Comparison of ENCODE assay signal across 8 cellular contexts in the genomic region with DNA sequence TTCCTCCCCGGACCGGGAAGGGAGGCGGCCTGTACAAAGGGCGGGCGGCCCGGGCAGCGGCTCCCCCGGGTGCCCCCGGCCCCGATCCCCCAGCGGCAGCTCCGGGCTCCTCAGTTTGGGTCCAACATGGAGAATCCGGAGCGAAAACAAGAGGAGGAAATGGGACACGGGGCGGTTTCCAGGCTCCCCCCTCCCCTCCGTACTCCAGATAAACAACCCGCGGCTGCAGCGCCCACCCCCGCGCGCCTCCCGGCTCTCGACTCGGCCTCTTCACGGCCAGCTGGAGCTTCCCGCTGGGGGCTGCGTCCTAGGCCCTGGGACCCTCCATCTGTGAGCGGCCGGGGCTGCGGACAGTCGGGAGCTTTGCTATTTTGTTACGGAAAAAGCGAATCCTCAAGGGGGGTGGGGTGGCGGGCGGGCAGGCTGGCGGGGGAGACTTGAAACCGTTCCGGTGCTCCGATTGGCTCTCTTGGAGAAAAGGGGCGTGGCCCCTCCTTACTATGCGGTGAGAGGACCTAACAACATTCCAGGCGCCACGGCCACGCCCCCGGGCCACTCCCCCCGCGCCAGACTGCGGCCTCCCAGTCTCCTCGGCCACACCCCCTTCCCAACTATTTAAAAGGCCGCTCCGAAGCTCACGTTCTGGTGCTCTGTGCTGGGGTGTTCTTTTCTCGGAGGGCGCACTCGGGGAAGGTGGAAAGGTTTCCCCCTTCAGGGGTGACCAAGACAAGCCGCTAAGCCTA. TPM values are rescaled to one million over a fixed set of nuclear protein-coding genes. Genes with fewer than 3 reads are reported as not detected.
DNase-seq lines count a peak whose midpoint lies in the region; ATAC-seq and TF ChIP-seq lines count a peak whose summit lies in the region.

Gene CTDSP2, minus strand, starts transcription at position 153 of the 743 bp plus-strand sequence. CDS start 294 bp downstream, outside the sequence.

- peak within 1 kb of the TSS; percentile 91 for H3K4me3 ChIP-seq in MG63
- peak within 1 kb of the TSS; percentile 91 for H3K4me3 ChIP-seq in fibroblast of mammary gland (ENCODE audit: control insufficient read depth, low read depth, low read length)

- DNase-seq in DMS153 (lab: John Stamatoyannopoulos, UW) (peak; percentile 96), GOT3 (lab: John Stamatoyannopoulos, UW) (peak; percentile 100), MG63 (peak; percentile 99), SHP77 (lab: John Stamatoyannopoulos, UW) (peak; percentile 91 to 94), fibroblast of mammary gland (ENCODE audit: low read depth) (peak; percentile 98)
- DNase-seq in activated T-helper 9 cell treated with anti-CD3 and anti-CD28 coated beads, Interleukin-2, amount 50 U/mL, for 16 hours (ENCODE audit: low read depth) = peak; percentile 84
- peak; percentile 71 to 95 (median 81) for DNase-seq in naive thymus-derived CD8-positive, alpha-beta T cell
- peak; percentile 85 for DNase-seq in stimulated activated naive B cell treated with anti-CD40 and anti-IgM and Interleukin-4, amounts not matched to agents 10 μg/mL and 1 μg/mL and 100 μg/mL, for 72 hours

- H3K27me3 ChIP-seq in MG63 = no peaks in the 10 kb centered on the region

- H3K27ac Mint-ChIP-seq in naive thymus-derived CD8-positive, alpha-beta T cell = peak within 1 kb of the TSS; percentile 89 to 99 (median 90)
- H3K27ac Mint-ChIP-seq in stimulated activated naive B cell treated with anti-CD40 and anti-IgM and Interleukin-4, amounts not matched to agents 10 μg/mL and 1 μg/mL and 100 μg/mL, for 72 hours = peak within 1 kb of the TSS; percentile 83

- no peaks in the 10 kb centered on the region for H3K9me3 ChIP-seq in MG63

- no peaks in the 10 kb centered on the region for H3K9me3 Mint-ChIP-seq in naive thymus-derived CD8-positive, alpha-beta T cell
- H3K9me3 Mint-ChIP-seq in stimulated activated naive B cell treated with anti-CD40 and anti-IgM and Interleukin-4, amounts not matched to agents 10 μg/mL and 1 μg/mL and 100 μg/mL, for 72 hours = no peaks in the 10 kb centered on the region

- H3K36me3 ChIP-seq in MG63 = peaks cover 27% of the 10 kb centered on the region

- H3K27me3 Mint-ChIP-seq in naive thymus-derived CD8-positive, alpha-beta T cell = peaks cover 0 to 5% (median 0%) of the 10 kb centered on the region in 5 donors
- H3K27me3 Mint-ChIP-seq in stimulated activated naive B cell treated with anti-CD40 and anti-IgM and Interleukin-4, amounts not matched to agents 10 μg/mL and 1 μg/mL and 100 μg/mL, for 72 hours = peaks cover 8 to 10% of the 10 kb centered on the region in 2 donors

- ATAC-seq in naive thymus-derived CD8-positive, alpha-beta T cell = peak; percentile 39 to 41
- ATAC-seq in stimulated activated naive B cell treated with anti-CD40 and anti-IgM and Interleukin-4, amounts not matched to agents 10 μg/mL and 1 μg/mL and 100 μg/mL, for 72 hours (replicated peaks) = peak; percentile 38 to 56

- H3K4me1 Mint-ChIP-seq in naive thymus-derived CD8-positive, alpha-beta T cell = peaks cover 30 to 52% (median 45%) of the 10 kb centered on the region in 4 donors
- H3K4me1 Mint-ChIP-seq in stimulated activated naive B cell treated with anti-CD40 and anti-IgM and Interleukin-4, amounts not matched to agents 10 μg/mL and 1 μg/mL and 100 μg/mL, for 72 hours = peaks cover 38 to 57% of the 10 kb centered on the region in 2 donors

- no peak for TF ChIP-seq CTCF in fibroblast of mammary gland (conservative IDR thresholded peaks at IDR 0.05; ENCODE audit: control insufficient read depth, insufficient read depth, low read depth, low read length)

- H3K36me3 Mint-ChIP-seq in naive thymus-derived CD8-positive, alpha-beta T cell = peaks cover 0 to 5% (median 0%) of the 10 kb centered on the region in 3 donors
- no peaks in the 10 kb centered on the region for H3K36me3 Mint-ChIP-seq in stimulated activated naive B cell treated with anti-CD40 and anti-IgM and Interleukin-4, amounts not matched to agents 10 μg/mL and 1 μg/mL and 100 μg/mL, for 72 hours

- H3K4me3 Mint-ChIP-seq in naive thymus-derived CD8-positive, alpha-beta T cell = peak within 1 kb of the TSS; percentile 82 to 96 (median 86)
- H3K4me3 Mint-ChIP-seq in stimulated activated naive B cell treated with anti-CD40 and anti-IgM and Interleukin-4, amounts not matched to agents 10 μg/mL and 1 μg/mL and 100 μg/mL, for 72 hours = peak within 1 kb of the TSS; percentile 87 to 90

- POLR2A ChIA-PET in naive thymus-derived CD8-positive, alpha-beta T cell (lab: Charles Lee) = interaction anchor here (0.7 to 7.2 kb wide), 19 partner anchors 10 to 326 kb away, joined by 3 to 84 read pairs (median 5); partner anchors contain the start of genes ATP23, AVIL, CDK4 and DDIT3

RNA-seq across cellular contexts. Expression of gene CTDSP2, which starts in this region (rescaled TPM):
- total RNA-seq in MG63 (2014; rRNA removed; shearing (Covaris generic); ENCODE audit: low replicate concordance) = 73.2 and 73.3 TPM in 2 replicates
- total RNA-seq in naive thymus-derived CD8-positive, alpha-beta T cell = 100 to 1,000 TPM; 258 to 262 TPM
- polyA plus RNA-seq in naive thymus-derived CD8-positive, alpha-beta T cell = 10 to 100 TPM; 51.4 to 81.2 (median 71.5) TPM

Comparison
In these comparisons a context has a peak if more than half of its experiments do, and no peak if none do; other contexts are left out.
1. Peak in every context shown above with its lines: DNase-seq, ATAC-seq and H3K4me3 ChIP-seq.